In the genomic region with DNA sequence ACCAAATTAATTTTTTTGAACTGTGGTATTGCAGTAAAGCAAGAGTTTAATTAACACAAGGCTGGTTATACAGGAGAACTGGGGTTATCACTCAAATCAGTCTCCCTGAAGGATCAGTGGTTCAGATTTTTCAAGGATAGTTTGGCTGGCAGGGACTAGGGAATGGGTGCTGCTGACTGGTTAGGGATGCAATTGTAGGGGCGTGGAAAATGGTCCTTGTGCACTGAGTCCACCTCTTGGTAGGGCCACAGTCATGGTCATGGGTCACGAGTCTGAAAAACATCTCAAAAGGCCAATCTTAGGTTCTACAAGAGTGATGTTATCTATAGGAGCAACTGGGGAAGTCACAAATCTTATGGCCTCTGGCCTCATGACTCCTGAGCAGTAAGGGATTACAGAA, we compare ENCODE assay signal across 25 cellular contexts. TPM values are rescaled to one million over a fixed set of nuclear protein-coding genes. Genes with fewer than 3 reads are reported as not detected.
DNase-seq lines count a peak whose midpoint lies in the region; ATAC-seq and TF ChIP-seq lines count a peak whose summit lies in the region.
"Had no signal": no experiment of that assay in that cellular context is flagged by ENCODE, and none has a peak within 500 bp of the region (broad histone marks: within the 10 kb centered on the region; RNA-seq: fewer than 3 reads in every experiment).

No MANE protein-coding gene starts in this region.

- in situ Hi-C loops in mammary epithelial cell (cut with MboI; ENCODE audit: low sequenced_read_pairs in 2 of 2), result no loop called here

- H2AFZ ChIP-seq in neural progenitor cell (replicated peaks), result no peak overlapping the region
- H2AFZ ChIP-seq in mammary epithelial cell (ENCODE audit: low read depth, low read length), result no peak overlapping the region

- H3K9me3 ChIP-seq in neural progenitor cell (ENCODE audit: low read depth) (no peaks in the 10 kb centered on the region), mammary epithelial cell (replicated peaks; ENCODE audit: insufficient read depth, low read length) (peaks cover 5% of the 10 kb centered on the region)
- H3K9me3 ChIP-seq: BE2C had no signal

- 93% methylated on average over 2 of the region's 2 CpGs for WGBS in mammary epithelial cell (ENCODE audit: low coverage, missing lambda C conversion rate)

- DNase-seq in neural progenitor cell (ENCODE audit: low spot score) (no peak), NCI-H510A treated with DMSO at 0.1 percent for 48 hours (lab: John Stamatoyannopoulos, UW) (no peak), mammary epithelial cell (no peak)
- no peak for DNase-seq in activated CD4-positive, CD25-positive, alpha-beta regulatory T cell treated with anti-CD3 and anti-CD28 coated beads, Interleukin-2, amount 50 U/mL, for 72 hours
- DNase-seq: 8988T; ACHN; BE2C; C1 segment of cervical spinal cord; CD4-positive, alpha-beta memory T cell; CD4-positive, CD25-positive, alpha-beta regulatory T cell; CD8-positive, alpha-beta memory T cell; COR-L47; DMS 273 treated with DMSO at 0.1 percent for 48 hours; DMS153; DMS53; DMS79; DND-41; EL; GDM1 had no signal

- no peaks in the 10 kb centered on the region for H3F3A ChIP-seq in neural progenitor cell (ENCODE audit: low read depth)

- H3K27me3 ChIP-seq in neural progenitor cell, result no peaks in the 10 kb centered on the region
- H3K27me3 ChIP-seq in mammary epithelial cell (ENCODE audit: insufficient read depth, low read length), result no peaks in the 10 kb centered on the region
- H3K27me3 ChIP-seq: BE2C, BLaER1 had no signal

- no peaks in the 10 kb centered on the region for H3K79me2 ChIP-seq in neural progenitor cell (ENCODE audit: low read depth)
- no peaks in the 10 kb centered on the region for H3K79me2 ChIP-seq in mammary epithelial cell (ENCODE audit: insufficient read depth, low read length)

- peaks cover 11% of the 10 kb centered on the region for H3K4me1 Mint-ChIP-seq in activated T-helper 17 cell treated with anti-CD3 and anti-CD28 coated beads, Interleukin-2, amount 50 U/mL, for 72 hours
- H3K4me1 Mint-ChIP-seq in neural progenitor cell, result peaks cover 39% of the 10 kb centered on the region

- H3K9me3 Mint-ChIP-seq in activated T-helper 17 cell treated with anti-CD3 and anti-CD28 coated beads, Interleukin-2, amount 50 U/mL, for 72 hours, result no peaks in the 10 kb centered on the region
- H3K9me3 Mint-ChIP-seq in neural progenitor cell, result peaks cover 17% of the 10 kb centered on the region
- H3K9me3 Mint-ChIP-seq: CD4-positive, CD25-positive, alpha-beta regulatory T cell; CD8-positive, alpha-beta memory T cell had no signal

- no TSS peak for BruUV-seq in mammary epithelial cell (replicated peaks; lab: Mats Ljungman, UMichigan)

- H3K4me3 ChIP-seq in neural progenitor cell (no peak overlapping the region), mammary epithelial cell (replicated peaks in 1 of 3; ENCODE audit: insufficient read depth in 1 of 3, low read depth in 2 of 3, low read length in 3 of 3) (no peak overlapping the region)
- H3K4me3 ChIP-seq: BLaER1, GM12878 had no signal

- no peak overlapping the region for H3K4me3 Mint-ChIP-seq in activated T-helper 17 cell treated with anti-CD3 and anti-CD28 coated beads, Interleukin-2, amount 50 U/mL, for 72 hours
- H3K4me3 Mint-ChIP-seq in neural progenitor cell, result no peak overlapping the region
- H3K4me3 Mint-ChIP-seq: CD14-positive monocyte; CD4-positive, alpha-beta memory T cell; CD4-positive, CD25-positive, alpha-beta regulatory T cell; CD8-positive, alpha-beta memory T cell had no signal

- ATAC-seq in activated T-helper 17 cell treated with anti-CD3 and anti-CD28 coated beads, Interleukin-2, amount 50 U/mL, for 72 hours (replicated peaks), result no peak
- ATAC-seq: GM12878 had no signal

- H3K27ac Mint-ChIP-seq in activated T-helper 17 cell treated with anti-CD3 and anti-CD28 coated beads, Interleukin-2, amount 50 U/mL, for 72 hours, result peak overlapping the region; percentile 17
- H3K27ac Mint-ChIP-seq in neural progenitor cell, result peak overlapping the region; percentile 9
- H3K27ac Mint-ChIP-seq: CD4-positive, alpha-beta memory T cell; CD8-positive, alpha-beta memory T cell had no signal

- H3K4me2 ChIP-seq in neural progenitor cell, result no peak overlapping the region
- H3K4me2 ChIP-seq in mammary epithelial cell (ENCODE audit: insufficient read depth, low read depth, low read length), result no peak overlapping the region
- H3K4me2 ChIP-seq: BLaER1 had no signal

- no peak for TF ChIP-seq CTCF in neural progenitor cell (IDR thresholded peaks at IDR 0.05)
- no peak for TF ChIP-seq CTCF in mammary epithelial cell (conservative IDR thresholded peaks at IDR 0.05 in 1 of 2, IDR thresholded peaks at IDR 0.05 in 1 of 2; ENCODE audit: extremely low read depth in 1 of 2, insufficient read depth in 1 of 2, low read depth in 1 of 2, low read length in 2 of 2)

- dilution Hi-C loops in mammary epithelial cell (cut with HindIII; ENCODE audit: low sequenced_read_pairs), result no loop called here

- H3K36me3 Mint-ChIP-seq in activated T-helper 17 cell treated with anti-CD3 and anti-CD28 coated beads, Interleukin-2, amount 50 U/mL, for 72 hours (ENCODE audit: low read depth), result peaks cover 5% of the 10 kb centered on the region
- H3K36me3 Mint-ChIP-seq in neural progenitor cell, result peaks cover 3% of the 10 kb centered on the region
- H3K36me3 Mint-ChIP-seq: CD14-positive monocyte; CD4-positive, alpha-beta memory T cell; CD4-positive, CD25-positive, alpha-beta regulatory T cell; CD8-positive, alpha-beta memory T cell had no signal

- CTCF ChIA-PET in mammary epithelial cell (lab: Charles Lee; ENCODE audit: low non-redundant PET), result no interaction called here

- H3K4me1 ChIP-seq in neural progenitor cell (peaks cover 4% of the 10 kb centered on the region), mammary epithelial cell (ENCODE audit: insufficient read depth, low read length) (no peaks in the 10 kb centered on the region)

- intact Hi-C loops in mammary epithelial cell (cut with micrococcal nuclease), result no loop called here

- H3K27ac ChIP-seq in neural progenitor cell (no peak overlapping the region), mammary epithelial cell (ENCODE audit: insufficient read depth, low read depth, low read length) (no peak overlapping the region)
- H3K27ac ChIP-seq: BLaER1 had no signal

- H3K27me3 Mint-ChIP-seq in activated T-helper 17 cell treated with anti-CD3 and anti-CD28 coated beads, Interleukin-2, amount 50 U/mL, for 72 hours, result no peaks in the 10 kb centered on the region
- peaks cover 11% of the 10 kb centered on the region for H3K27me3 Mint-ChIP-seq in neural progenitor cell (ENCODE audit: insufficient read depth, low read depth)
- H3K27me3 Mint-ChIP-seq: CD4-positive, alpha-beta memory T cell; CD8-positive, alpha-beta memory T cell had no signal

- no peaks in the 10 kb centered on the region for H4K20me1 ChIP-seq in neural progenitor cell (ENCODE audit: low read depth)
- H4K20me1 ChIP-seq in mammary epithelial cell (ENCODE audit: insufficient read depth, low read length), result no peaks in the 10 kb centered on the region
- H4K20me1 ChIP-seq: BLaER1 had no signal

- H3K9ac ChIP-seq in neural progenitor cell (no peak overlapping the region), mammary epithelial cell (ENCODE audit: insufficient read depth, low read length) (no peak overlapping the region)
- H3K9ac ChIP-seq: BLaER1 had no signal

- no peaks in the 10 kb centered on the region for H3K36me3 ChIP-seq in neural progenitor cell
- H3K36me3 ChIP-seq in mammary epithelial cell (ENCODE audit: insufficient read depth, low read length), result no peaks in the 10 kb centered on the region
- H3K36me3 ChIP-seq: BE2C, BLaER1 had no signal

RNA-seq across cellular contexts. Expression of a gene that starts 27.9 kb away (rescaled TPM):
- not detected for total RNA-seq in activated T-helper 17 cell treated with anti-CD3 and anti-CD28 coated beads, Interleukin-2, amount 50 U/mL, for 72 hours
- total RNA-seq in neural progenitor cell (ENCODE audit: low replicate concordance) (0.45 and 2.1 TPM in 2 replicates), mammary epithelial cell (under 1 TPM; 0.14 to 0.50 TPM)
- polyA plus RNA-seq in mammary epithelial cell, result 0.10 TPM
- polyA minus RNA-seq in mammary epithelial cell, result not detected
- total RNA-seq: A673; CD4-positive, alpha-beta memory T cell; CD4-positive, CD25-positive, alpha-beta regulatory T cell; CD8-positive, alpha-beta memory T cell; Daoy; GM12878 had no signal
- polyA plus RNA-seq: CD4-positive, alpha-beta memory T cell; CD4-positive, CD25-positive, alpha-beta regulatory T cell; CD8-positive, alpha-beta memory T cell; GM12878 had no signal
